8 cellular contexts compared by ENCODE assay signal in genomic region chr5:56270568-56271392, GRCh38. TPM values are rescaled to one million over a fixed set of nuclear protein-coding genes. Genes with fewer than 3 reads are reported as not detected.
DNase-seq lines count a peak whose midpoint lies in the region; ATAC-seq and TF ChIP-seq lines count a peak whose summit lies in the region.

No MANE protein-coding gene starts in this region.

- ATAC-seq in GM18907 (IDR thresholded peaks at IDR 0.05; ENCODE audit: unreplicated experiment) (peak; percentile 93), HG03108 (IDR thresholded peaks at IDR 0.05; ENCODE audit: unreplicated experiment) (peak; percentile 83), left lobe of liver (peak; percentile 100)

- DNase-seq in AG10803 (ENCODE audit: low read depth) (peak; percentile 84), NCI-H446 (lab: John Stamatoyannopoulos, UW) (peak; percentile 28 to 62), cerebellar nuclear complex (lab: John Stamatoyannopoulos, UW) (peak; percentile 12 to 64), left lobe of liver (ENCODE audit: low spot score) (peak; percentile 81)
- DNase-seq in activated CD4-positive, alpha-beta T cell treated with anti-CD3 and anti-CD28 coated beads for 24 hours (ENCODE audit: low read depth in 2 of 2), result peak; percentile 69 to 77
- peak; percentile 66 to 77 for DNase-seq in stimulated activated CD4-positive, alpha-beta T cell treated with anti-CD3 and anti-CD28 coated beads, Interleukin-4, amount 100 ng/mL, for 48 hours (ENCODE audit: low read depth in 2 of 2)

- peak; percentile 100 for TF ChIP-seq CTCF in AG10803 (conservative IDR thresholded peaks at IDR 0.05; ENCODE audit: low read length)

- H3K4me3 ChIP-seq in AG10803 (ENCODE audit: low read length), result no peak overlapping the region

RNA-seq across cellular contexts. Expression of gene ANKRD55, which starts 37.6 kb away (rescaled TPM):
- 0.75 TPM for total RNA-seq in left lobe of liver
